8 cellular contexts compared by ENCODE assay signal in genomic region chr7:1532456-1533254, GRCh38. TPM values are rescaled to one million over a fixed set of nuclear protein-coding genes. Genes with fewer than 3 reads are reported as not detected.
DNase-seq lines count a peak whose midpoint lies in the region; ATAC-seq, FAIRE-seq and TF ChIP-seq lines count a peak whose summit lies in the region.

No MANE protein-coding gene starts in this region.

- H3K9me1 ChIP-seq in K562 (ENCODE audit: control insufficient read depth, insufficient read depth, low read length), result peaks cover 7% of the 10 kb centered on the region

- H3K9me3 ChIP-seq in K562 (replicated peaks; ENCODE audit: control insufficient read depth, insufficient read depth, low read depth, low read length), result no peaks in the 10 kb centered on the region
- no peaks in the 10 kb centered on the region for H3K9me3 ChIP-seq in small intestine (ENCODE audit: control insufficient read depth, low read depth)

- peaks cover 30 to 37% of the 10 kb centered on the region in 2 donors for H3K4me1 Mint-ChIP-seq in immature natural killer cell

- TF ChIP-seq CTCF in 22Rv1 (IDR thresholded peaks at IDR 0.05) (no peak), K562 (IDR thresholded peaks at IDR 0.05 in 2 of 3, conservative IDR thresholded peaks at IDR 0.05 in 1 of 3; ENCODE audit: insufficient read depth in 2 of 3, low read depth in 1 of 3, low read length in 3 of 3) (no peak)

- H3K9ac ChIP-seq in K562 (ENCODE audit: insufficient read depth in 1 of 2, low read depth in 2 of 2, low read length in 2 of 2), result peak overlapping the region; percentile 65 to 87

- H3K27me3 Mint-ChIP-seq in immature natural killer cell (ENCODE audit: low read depth in 3 of 3), result peaks cover 14 to 30% (median 18%) of the 10 kb centered on the region in 3 donors

- H3K4me3 ChIP-seq in K562, result peak overlapping the region; percentile 54; the same call in 1 of the 2 replicates
- H3K4me3 ChIP-seq in small intestine (ENCODE audit: low read depth in 1 of 2, low read length in 2 of 2), result peak overlapping the region; percentile 67 to 94

- H3K9me3 Mint-ChIP-seq in immature natural killer cell, result no peaks in the 10 kb centered on the region

- BruUV-seq in K562 (replicated peaks; lab: Mats Ljungman, UMichigan), result TSS peak; percentile 41

- CTCF ChIA-PET in K562 (lab: Yijun Ruan, JAX; ENCODE audit: low intra/inter-chr PET ratio), result no interaction called here

- POLR2A ChIA-PET in K562 (lab: Yijun Ruan, JAX), result interaction anchor here (0.7 to 1.7 kb wide), 8 partner anchors 10 to 57 kb away, joined by 3 to 6 read pairs (median 3); no protein-coding TSS in a partner anchor

- no peak for TF ChIP-seq POLR2A in K562 (conservative IDR thresholded peaks at IDR 0.05)

- peaks cover 62% of the 10 kb centered on the region for H3K79me2 ChIP-seq in K562 (ENCODE audit: control insufficient read depth, insufficient read depth, low read length)

- H3K27me3 ChIP-seq in K562 (ENCODE audit: control insufficient read depth in 2 of 2, insufficient read depth in 2 of 2, low read length in 2 of 2), result peaks cover 3 to 6% of the 10 kb centered on the region in 2 experiments; a peak in 3 of 5 replicates
- H3K27me3 ChIP-seq in small intestine (ENCODE audit: control insufficient read depth in 2 of 2, insufficient read depth in 2 of 2, low read length in 2 of 2), result no peaks in the 10 kb centered on the region

- peak overlapping the region; percentile 87 to 92 (median 90) for H3K4me3 Mint-ChIP-seq in immature natural killer cell

- H3K4me1 ChIP-seq in K562 (replicated peaks in 1 of 2; ENCODE audit: control insufficient read depth in 2 of 2, insufficient read depth in 2 of 2, low read length in 2 of 2) (peaks cover 42 to 77% of the 10 kb centered on the region in 2 experiments), small intestine (ENCODE audit: control insufficient read depth in 2 of 2, insufficient read depth in 1 of 2, low read depth in 1 of 2, low read length in 1 of 2) (peaks cover 3 to 18% of the 10 kb centered on the region in 2 donors)

- H3K4me2 ChIP-seq in K562 (ENCODE audit: insufficient read depth, low read length), result peak overlapping the region; percentile 55

- H3K27ac Mint-ChIP-seq in immature natural killer cell, result peak overlapping the region; percentile 95 to 97 (median 96)

- H3K36me3 Mint-ChIP-seq in immature natural killer cell, result no peaks in the 10 kb centered on the region

- FAIRE-seq in K562 (lab: Jason Lieb, UNC) (peak; percentile 93), small intestine (lab: Jason Lieb, UNC) (no peak)

- DNase-seq in HCEC 1CT, result peak; percentile 94
- DNase-seq in T-helper 2 cell, result peak; percentile 18 to 57 (median 37)
- peak in 3 of 4 experiments; percentile 41 to 70 (median 66) for DNase-seq in K562 (ENCODE audit: extremely low read depth in 1 of 4, low spot score in 3 of 4)
- DNase-seq in immature natural killer cell, result peak; percentile 54 to 58 (median 56)
- DNase-seq in small intestine, result peak; percentile 97
- no peak for DNase-seq in NCI-H524 treated with DMSO at 0.1 percent for 48 hours (lab: John Stamatoyannopoulos, UW)
- no peak for DNase-seq in NCI-H774 (lab: John Stamatoyannopoulos, UW)

- intact Hi-C loops in K562 (cut with micrococcal nuclease), result no loop called here

- 4% methylated on average over 36 of the region's 36 CpGs for WGBS in K562 (ENCODE audit: insufficient coverage, low coverage, missing lambda C conversion rate)
- WGBS in small intestine, 3 donors, result 2 to 3% (median 3%) methylated on average over 36 of the region's 36 CpGs

- TF ChIP-seq RAD21 in K562 (CRISPR knock-in tag; conservative IDR thresholded peaks at IDR 0.05 in 1 of 2, IDR thresholded peaks at IDR 0.05 in 1 of 2), result no peak

- peak; percentile 69 for ATAC-seq in K562

- H3K27ac ChIP-seq in 22Rv1 (peak overlapping the region; percentile 93), K562 (ENCODE audit: extremely low read depth, low read depth, low read length) (peak overlapping the region; percentile 59), small intestine (ENCODE audit: low read depth in 1 of 2, low read length in 1 of 2) (peak overlapping the region; percentile 96 to 98)

- 0 out of 2 replicates have a peak, but pooled peaks have one; percentile 4 for TF ChIP-seq EP300 in K562 (IDR thresholded peaks at IDR 0.05; ENCODE audit: low read length)

- in situ Hi-C loops in K562 (cut with MboI), result no loop called here

- H4K20me1 ChIP-seq in K562 (replicated peaks; ENCODE audit: control insufficient read depth, insufficient read depth, low read length), result peaks cover 47% of the 10 kb centered on the region

- peaks cover 19% of the 10 kb centered on the region; the same call in 2 of the 3 replicates for H3K36me3 ChIP-seq in K562 (ENCODE audit: control insufficient read depth, insufficient read depth, low read length)
- no peaks in the 10 kb centered on the region for H3K36me3 ChIP-seq in small intestine (ENCODE audit: control insufficient read depth in 2 of 2, insufficient read depth in 2 of 2, low read length in 2 of 2)

- H2AFZ ChIP-seq in K562 (ENCODE audit: low read depth, low read length), result no peak overlapping the region

RNA-seq across cellular contexts. Expression of gene MAFK, which starts 2.2 kb away (rescaled TPM):
- 8.5 and 20.5 TPM in 2 replicates for total RNA-seq in K562 (2011; cell fraction: chromatin; rRNA removed; ENCODE audit: low replicate concordance)
- total RNA-seq in K562 (2011; cell fraction: nucleolus; rRNA removed), result 11.2 and 12.1 TPM in 2 replicates
- 5.1 and 7.6 TPM in 2 replicates for total RNA-seq in K562 (2011; cell fraction: nucleoplasm; rRNA removed)
- 11.7 and 15.6 TPM in 2 replicates for total RNA-seq in K562 (2014; rRNA removed)
- 1.1 and 1.3 TPM in 2 replicates for total RNA-seq in K562 (2014; rRNA removed; fragmentation: Illumina TruSeq; extraction: Trizol)
- 4.7 and 5.5 TPM in 2 replicates for total RNA-seq in K562 (2015; rRNA removed; fragmentation: Illumina TruSeq; extraction: Trizol)
- total RNA-seq in K562 (2021), result 17.6 and 24.4 TPM in 2 replicates
- polyA plus RNA-seq in K562 (2011; rRNA removed), result 2.1 and 4.9 TPM in 2 replicates
- 3.8 and 5.1 TPM in 2 replicates for polyA plus RNA-seq in K562 (2011; cell fraction: cytosol; rRNA removed)
- 9.8 and 26.1 TPM in 2 replicates for polyA plus RNA-seq in K562 (2011; cell fraction: nucleus; rRNA removed)
- 11.2 and 12.1 TPM in 2 replicates for polyA plus RNA-seq in K562 (2012)
- 3.7 and 6.9 TPM in 2 replicates for polyA plus RNA-seq in K562 (2014; fragmentation: Illumina TruSeq; extraction: Trizol)
- under 1 TPM; 0.04 to 0.07 TPM for polyA plus RNA-seq in K562 (2014; fragmentation: Nextera tagmentation; extraction: Ambion mirVana)
- polyA plus RNA-seq in K562 (2014; rRNA removed), result 12.8 and 13.5 TPM in 2 replicates
- 0.66 and 1.1 TPM in 2 replicates for polyA minus RNA-seq in K562 (2011; rRNA and poly(A)+ RNA removed)
- 5.5 and 7.7 TPM in 2 replicates for polyA minus RNA-seq in K562 (2011; cell fraction: cytosol; rRNA and poly(A)+ RNA removed)
- polyA minus RNA-seq in K562 (2011; cell fraction: nucleus; rRNA and poly(A)+ RNA removed), result 3.6 and 3.8 TPM in 2 replicates
- under 1 TPM; 0.06 to 0.86 (median 0.76) TPM for polyA plus RNA-seq in immature natural killer cell
- 10 to 100 TPM; 26.1 to 34.2 (median 29.7) TPM for polyA plus RNA-seq in small intestine

RNA-seq across cellular contexts. Expression of gene TMEM184A, which starts 23.4 kb away (rescaled TPM):
- total RNA-seq in K562 (2011; cell fraction: chromatin; rRNA removed; ENCODE audit: low replicate concordance), result 0.32 and 2.6 TPM in 2 replicates
- 0.66 and 1.5 TPM in 2 replicates for total RNA-seq in K562 (2011; cell fraction: nucleolus; rRNA removed)
- 0.29 and 1.8 TPM in 2 replicates for total RNA-seq in K562 (2011; cell fraction: nucleoplasm; rRNA removed)
- total RNA-seq in K562 (2014; rRNA removed) (0.18 TPM in 1 of 2 replicates, not detected in the other), K562 (2014; rRNA removed; fragmentation: Illumina TruSeq; extraction: Trizol) (not detected in 2 replicates), K562 (2015; rRNA removed; fragmentation: Illumina TruSeq; extraction: Trizol) (not detected in 2 replicates), K562 (2021) (0.11 and 0.31 TPM in 2 replicates)
- polyA plus RNA-seq in K562 (2011; rRNA removed) (0.10 and 0.20 TPM in 2 replicates), K562 (2014; fragmentation: Illumina TruSeq; extraction: Trizol) (not detected in 2 replicates), K562 (2014; fragmentation: Nextera tagmentation; extraction: Ambion mirVana) (not detected), K562 (2014; rRNA removed) (not detected in 2 replicates), immature natural killer cell (not detected), small intestine (10 to 100 TPM; 30.0 to 55.0 (median 37.4) TPM)
- 0.12 and 0.72 TPM in 2 replicates for polyA plus RNA-seq in K562 (2011; cell fraction: cytosol; rRNA removed)
- polyA plus RNA-seq in K562 (2011; cell fraction: nucleus; rRNA removed), result 0.53 and 1.7 TPM in 2 replicates
- 0.04 and 0.12 TPM in 2 replicates for polyA plus RNA-seq in K562 (2012)
- polyA minus RNA-seq in K562 (2011; rRNA and poly(A)+ RNA removed), result 0.14 and 0.15 TPM in 2 replicates
- polyA minus RNA-seq in K562 (2011; cell fraction: cytosol; rRNA and poly(A)+ RNA removed), result 0.19 and 0.27 TPM in 2 replicates
- polyA minus RNA-seq in K562 (2011; cell fraction: nucleus; rRNA and poly(A)+ RNA removed), result 0.89 and 1.1 TPM in 2 replicates

RNA-seq across cellular contexts. Expression of gene INTS1, which starts 28.5 kb away (rescaled TPM):
- total RNA-seq in K562 (2011; cell fraction: chromatin; rRNA removed; ENCODE audit: low replicate concordance), result 67.2 and 276 TPM in 2 replicates
- total RNA-seq in K562 (2011; cell fraction: nucleolus; rRNA removed), result 199 and 200 TPM in 2 replicates
- total RNA-seq in K562 (2011; cell fraction: nucleoplasm; rRNA removed), result 92.5 and 92.7 TPM in 2 replicates
- total RNA-seq in K562 (2014; rRNA removed) (34.9 and 39.7 TPM in 2 replicates), K562 (2014; rRNA removed; fragmentation: Illumina TruSeq; extraction: Trizol) (4.1 and 6.8 TPM in 2 replicates), K562 (2015; rRNA removed; fragmentation: Illumina TruSeq; extraction: Trizol) (19.2 and 20.1 TPM in 2 replicates), K562 (2021) (105 and 119 TPM in 2 replicates)
- polyA plus RNA-seq in K562 (2011; rRNA removed) (12.0 and 28.0 TPM in 2 replicates), K562 (2014; fragmentation: Illumina TruSeq; extraction: Trizol) (18.5 and 66.3 TPM in 2 replicates), K562 (2014; fragmentation: Nextera tagmentation; extraction: Ambion mirVana) (1 to 10 TPM in 1 of 2 experiments, under 1 TPM in 1; 0.34 to 1.7 TPM), K562 (2014; rRNA removed) (46.7 and 55.1 TPM in 2 replicates), immature natural killer cell (10 to 100 TPM in 2 of 3 donors, 1 to 10 TPM in 1; 5.2 to 33.6 (median 11.0) TPM), small intestine (10 to 100 TPM; 56.5 to 83.2 (median 81.4) TPM)
- polyA plus RNA-seq in K562 (2011; cell fraction: cytosol; rRNA removed), result 17.5 and 46.7 TPM in 2 replicates
- polyA plus RNA-seq in K562 (2011; cell fraction: nucleus; rRNA removed), result 146 and 297 TPM in 2 replicates
- polyA plus RNA-seq in K562 (2012), result 62.7 and 64.6 TPM in 2 replicates
- 9.8 and 11.1 TPM in 2 replicates for polyA minus RNA-seq in K562 (2011; rRNA and poly(A)+ RNA removed)
- 38.7 and 69.3 TPM in 2 replicates for polyA minus RNA-seq in K562 (2011; cell fraction: cytosol; rRNA and poly(A)+ RNA removed)
- polyA minus RNA-seq in K562 (2011; cell fraction: nucleus; rRNA and poly(A)+ RNA removed), result 52.6 and 57.9 TPM in 2 replicates

RNA-seq across cellular contexts. Expression of gene PSMG3, which starts 37.2 kb away (rescaled TPM):
- total RNA-seq in K562 (2011; cell fraction: chromatin; rRNA removed; ENCODE audit: low replicate concordance), result 26.2 and 74.4 TPM in 2 replicates
- total RNA-seq in K562 (2011; cell fraction: nucleolus; rRNA removed), result 89.7 and 92.9 TPM in 2 replicates
- 63.3 and 66.8 TPM in 2 replicates for total RNA-seq in K562 (2011; cell fraction: nucleoplasm; rRNA removed)
- 122 and 132 TPM in 2 replicates for total RNA-seq in K562 (2014; rRNA removed)
- total RNA-seq in K562 (2014; rRNA removed; fragmentation: Illumina TruSeq; extraction: Trizol), result 46.5 and 57.2 TPM in 2 replicates
- total RNA-seq in K562 (2015; rRNA removed; fragmentation: Illumina TruSeq; extraction: Trizol), result 81.5 and 83.4 TPM in 2 replicates
- 77.3 and 80.1 TPM in 2 replicates for total RNA-seq in K562 (2021)
- polyA plus RNA-seq in K562 (2011; rRNA removed), result 93.6 and 96.3 TPM in 2 replicates
- polyA plus RNA-seq in K562 (2011; cell fraction: cytosol; rRNA removed), result 110 and 136 TPM in 2 replicates
- polyA plus RNA-seq in K562 (2011; cell fraction: nucleus; rRNA removed), result 144 and 158 TPM in 2 replicates
- polyA plus RNA-seq in K562 (2012), result 65.4 and 71.5 TPM in 2 replicates
- polyA plus RNA-seq in K562 (2014; fragmentation: Illumina TruSeq; extraction: Trizol), result 54.0 and 64.6 TPM in 2 replicates
- polyA plus RNA-seq in K562 (2014; fragmentation: Nextera tagmentation; extraction: Ambion mirVana), result 10 to 100 TPM; 34.8 to 55.3 TPM
- polyA plus RNA-seq in K562 (2014; rRNA removed), result 121 and 136 TPM in 2 replicates
- 20.1 and 30.9 TPM in 2 replicates for polyA minus RNA-seq in K562 (2011; rRNA and poly(A)+ RNA removed)
- polyA minus RNA-seq in K562 (2011; cell fraction: cytosol; rRNA and poly(A)+ RNA removed), result 22.6 and 24.3 TPM in 2 replicates
- polyA minus RNA-seq in K562 (2011; cell fraction: nucleus; rRNA and poly(A)+ RNA removed), result 12.3 and 13.9 TPM in 2 replicates
- polyA plus RNA-seq in immature natural killer cell, result 10 to 100 TPM; 56.3 to 71.0 (median 61.9) TPM
- polyA plus RNA-seq in small intestine, result 10 to 100 TPM; 67.0 to 73.1 (median 72.7) TPM

Comparison
In these comparisons a context has a peak if more than half of its experiments do, and no peak if none do; other contexts are left out.
1. DNase-seq: peak in HCEC 1CT (single experiment), T-helper 2 cell (5 of 5), K562 (3 of 4), immature natural killer cell (3 of 3) and small intestine (single experiment); none in NCI-H524 treated with DMSO at 0.1 percent for 48 hours (single experiment) and NCI-H774 (single experiment).
2. RNA of gene TMEM184A, which starts 23.4 kb away (polyA plus RNA-seq): 30.0 to 55.0 TPM in small intestine; 0.04 to 1.7 TPM in K562 and not detected in immature natural killer cell; every median in the first group is over 10 times any median in the second.
3. Peak in every context shown above with its lines, with median percentiles within 50 percentile points of each other: H3K27ac ChIP-seq.